9 cellular contexts compared by ENCODE assay signal in the genomic region with DNA sequence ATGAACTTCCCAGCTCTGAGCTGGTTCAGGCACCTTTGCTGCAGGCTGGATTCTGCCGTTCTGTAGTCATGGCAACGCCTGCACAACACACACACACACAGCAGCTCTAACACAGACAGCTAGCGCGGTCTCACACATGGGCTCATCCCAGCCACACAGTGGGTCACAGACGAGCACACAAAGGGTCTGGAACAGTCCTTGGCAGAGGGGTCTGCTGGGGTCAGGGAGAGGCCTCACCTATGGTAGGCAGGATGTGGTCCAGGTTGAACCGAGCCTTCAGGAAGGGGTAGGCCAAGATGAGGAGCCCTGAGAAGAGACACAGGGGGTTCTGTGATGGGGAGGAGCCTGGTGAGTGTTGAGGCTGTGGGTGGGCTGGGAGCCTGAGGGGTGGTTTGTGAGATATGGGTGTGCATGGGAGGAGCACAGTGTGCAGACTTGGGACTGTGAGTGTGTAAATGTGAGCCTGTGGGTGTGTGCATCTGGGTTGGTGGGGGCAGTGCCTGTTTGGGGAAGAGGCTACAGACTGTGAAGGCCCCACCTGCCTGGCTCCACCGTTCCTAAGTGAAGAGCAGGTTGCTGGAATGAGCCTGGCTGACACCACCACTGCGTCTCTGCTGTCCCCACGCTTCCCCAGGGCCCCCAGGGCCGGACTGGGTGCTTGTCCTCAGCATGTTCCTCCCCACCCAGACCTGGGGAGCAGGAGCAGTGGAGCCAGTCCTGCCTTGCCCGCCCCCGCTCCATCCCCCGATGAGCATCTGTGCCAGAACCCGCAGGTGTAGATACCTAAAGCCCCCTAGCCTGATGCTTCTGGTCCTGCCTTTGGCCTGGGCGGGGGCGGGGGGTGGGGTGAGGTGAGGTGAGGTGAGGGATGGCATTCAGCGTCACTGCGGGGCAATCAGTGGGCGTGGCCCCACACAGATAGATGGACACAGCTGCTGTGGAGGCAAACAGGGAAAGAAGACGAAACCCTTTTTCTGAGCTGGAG. TPM values are rescaled to one million over a fixed set of nuclear protein-coding genes. Genes with fewer than 3 reads are reported as not detected.
DNase-seq lines count a peak whose midpoint lies in the region; ATAC-seq and TF ChIP-seq lines count a peak whose summit lies in the region.
"Had no signal": no experiment of that assay in that cellular context is flagged by ENCODE, and none has a peak within 500 bp of the region (broad histone marks: within the 10 kb centered on the region; RNA-seq: fewer than 3 reads in every experiment).

No MANE protein-coding gene starts in this region.

- H3K79me2 ChIP-seq in Loucy (ENCODE audit: insufficient read depth, low read length) = no peaks in the 10 kb centered on the region

- DNase-seq in DMS153 treated with DMSO at 0.1 percent for 48 hours (lab: John Stamatoyannopoulos, UW; ENCODE audit: unreplicated experiment) (peak; percentile 30), glutamatergic neuron (peak; percentile 62), superior temporal gyrus (ENCODE audit: extremely low spot score) (peak; percentile 51), KG1 (lab: John Stamatoyannopoulos, UW) (no peak), vagina (ENCODE audit: extremely low spot score in 2 of 2) (no peak)
- DNase-seq in activated CD8-positive, alpha-beta memory T cell treated with anti-CD3 and anti-CD28 coated beads for 24 hours = peak; percentile 66

- no peaks in the 10 kb centered on the region for H3K27me3 ChIP-seq in Loucy (ENCODE audit: insufficient read depth, low read length, poor library complexity, severe bottlenecking)
- no peaks in the 10 kb centered on the region for H3K27me3 ChIP-seq in vagina

- peaks cover 19% of the 10 kb centered on the region for H3K4me1 Mint-ChIP-seq in glutamatergic neuron (ENCODE audit: low read depth, unreplicated experiment)

- H3K4me3 ChIP-seq in Loucy (ENCODE audit: low read length, poor library complexity, severe bottlenecking) = no peak overlapping the region
- no peak overlapping the region for H3K4me3 ChIP-seq in vagina

- H3K27ac ChIP-seq in vagina = no peak overlapping the region

- ATAC-seq in GM21526 (IDR thresholded peaks at IDR 0.05; ENCODE audit: low FRiP score, unreplicated experiment) = no peak

- no peaks in the 10 kb centered on the region for H4K20me1 ChIP-seq in Loucy (ENCODE audit: insufficient read depth, low read length, poor library complexity, severe bottlenecking)

- peaks cover 19% of the 10 kb centered on the region for H3K27me3 Mint-ChIP-seq in glutamatergic neuron (ENCODE audit: unreplicated experiment)

- H3K9ac ChIP-seq in Loucy (ENCODE audit: low read depth, low read length, poor library complexity, severe bottlenecking) = no peak overlapping the region

- H3K4me2 ChIP-seq in Loucy (ENCODE audit: low read depth, low read length, poor library complexity, severe bottlenecking) = peak overlapping the region; percentile 2

- H3K9me3 Mint-ChIP-seq in glutamatergic neuron (ENCODE audit: unreplicated experiment) = peaks cover 7% of the 10 kb centered on the region
- H3K9me3 Mint-ChIP-seq: dendritic cell treated with granulocyte-macrophage colony-stimulating factor and Interleukin-4, amounts not matched to agents 40 ng/mL and 50 ng/mL, for 4 days had no signal

- peak overlapping the region; percentile 46 for H3K4me3 Mint-ChIP-seq in glutamatergic neuron (ENCODE audit: unreplicated experiment)
- H3K4me3 Mint-ChIP-seq: dendritic cell treated with granulocyte-macrophage colony-stimulating factor and Interleukin-4, amounts not matched to agents 40 ng/mL and 50 ng/mL, for 4 days had no signal

- H2AFZ ChIP-seq in Loucy (ENCODE audit: low read length) = no peak overlapping the region

- peak overlapping the region; percentile 73 for H3K27ac Mint-ChIP-seq in glutamatergic neuron (ENCODE audit: unreplicated experiment)
- H3K27ac Mint-ChIP-seq: dendritic cell treated with granulocyte-macrophage colony-stimulating factor and Interleukin-4, amounts not matched to agents 40 ng/mL and 50 ng/mL, for 4 days had no signal

- TF ChIP-seq CTCF in Loucy (conservative IDR thresholded peaks at IDR 0.05; ENCODE audit: low read length) = no peak
- TF ChIP-seq CTCF in glutamatergic neuron (IDR thresholded peaks at IDR 0.05; ENCODE audit: partially characterized antibody, unreplicated experiment) = no peak
- no peak for TF ChIP-seq CTCF in vagina (IDR thresholded peaks at IDR 0.05)

- H3K36me3 ChIP-seq in Loucy (ENCODE audit: insufficient read depth, low read length) (no peaks in the 10 kb centered on the region), vagina (no peaks in the 10 kb centered on the region)

- TF ChIP-seq POLR2A in vagina (IDR thresholded peaks at IDR 0.05) = no peak

- H3K4me1 ChIP-seq in Loucy (ENCODE audit: insufficient read depth, low read length, poor library complexity, severe bottlenecking) = peaks cover 7% of the 10 kb centered on the region
- no peaks in the 10 kb centered on the region for H3K4me1 ChIP-seq in vagina

- no peaks in the 10 kb centered on the region for H3F3A ChIP-seq in Loucy (ENCODE audit: low read depth)

- intact Hi-C loops in vagina (cut with DNase I) = loop anchor here (10.0 kb wide), 1 partner anchor 175 kb away; no protein-coding TSS in a partner anchor

- H3K9me3 ChIP-seq in Loucy (ENCODE audit: insufficient read depth, low read depth, low read length) (no peaks in the 10 kb centered on the region), vagina (no peaks in the 10 kb centered on the region)

- H3K9me2 ChIP-seq in Loucy (replicated peaks; ENCODE audit: low read depth, low read length) = no peaks in the 10 kb centered on the region

- H3K36me3 Mint-ChIP-seq in glutamatergic neuron (ENCODE audit: unreplicated experiment) = no peaks in the 10 kb centered on the region

RNA-seq across cellular contexts. Expression of gene KNCN, which starts 1.5 kb away (rescaled TPM):
- total RNA-seq in glutamatergic neuron (ENCODE audit: unreplicated experiment) (not detected), vagina (not detected)

RNA-seq across cellular contexts. Expression of gene MKNK1, which starts 54.1 kb away (rescaled TPM):
- 58.4 TPM for total RNA-seq in glutamatergic neuron (ENCODE audit: unreplicated experiment)
- 55.5 TPM for total RNA-seq in vagina

Comparison
In these comparisons a context has a peak if more than half of its experiments do, and no peak if none do; other contexts are left out.
1. DNase-seq: peak in DMS153 treated with DMSO at 0.1 percent for 48 hours (single experiment), activated CD8-positive, alpha-beta memory T cell treated with anti-CD3 and anti-CD28 coated beads for 24 hours (single experiment), glutamatergic neuron (single experiment) and superior temporal gyrus (single experiment); none in KG1 (single experiment) and vagina (0 of 2).